19 cellular contexts compared by ENCODE assay signal in genomic region chr5:172446336-172447051, GRCh38. TPM values are rescaled to one million over a fixed set of nuclear protein-coding genes. Genes with fewer than 3 reads are reported as not detected.
DNase-seq lines count a peak whose midpoint lies in the region; ATAC-seq, FAIRE-seq and TF ChIP-seq lines count a peak whose summit lies in the region.
"Had no signal": no experiment of that assay in that cellular context is flagged by ENCODE, and none has a peak within 500 bp of the region (broad histone marks: within the 10 kb centered on the region; RNA-seq: fewer than 3 reads in every experiment).

No MANE protein-coding gene starts in this region.

- no peak for FAIRE-seq in keratinocyte (lab: Jason Lieb, UNC)
- FAIRE-seq: colon, K562 had no signal

- no peak for TF ChIP-seq POLR2A in gastrocnemius medialis (IDR thresholded peaks at IDR 0.05)

- H3K4me1 ChIP-seq in BLaER1 treated with 17β-estradiol and CSF1 and Interleukin-3, amounts not matched to agents 10 nM and 100 nM: peaks cover 36 to 97% (median 78%) of the 10 kb centered on the region in 10 experiments
- H3K4me1 ChIP-seq in keratinocyte (ENCODE audit: control insufficient read depth, extremely low read depth, insufficient read depth, low read length) (peaks cover 28% of the 10 kb centered on the region), gastrocnemius medialis (peaks cover 26 to 27% of the 10 kb centered on the region in 2 donors)

- in situ Hi-C loops in gastrocnemius medialis (cut with MboI; ENCODE audit: low sequenced_read_pairs in 4 of 4): no loop called here

- no peaks in the 10 kb centered on the region for H3K9me3 ChIP-seq in BLaER1 treated with 17β-estradiol and CSF1 and Interleukin-3, amounts not matched to agents 10 nM and 100 nM (replicated peaks in 1 of 11)
- no peaks in the 10 kb centered on the region for H3K9me3 ChIP-seq in keratinocyte (ENCODE audit: control insufficient read depth, low read depth, low read length)
- H3K9me3 ChIP-seq in gastrocnemius medialis: no peaks in the 10 kb centered on the region

- H3K79me2 ChIP-seq in keratinocyte (ENCODE audit: control insufficient read depth, insufficient read depth, low read length): peaks cover 27% of the 10 kb centered on the region

- intact Hi-C loops in gastrocnemius medialis (cut with DNase I; ENCODE audit: low total_unique reads): no loop called here

- peaks cover 0 to 33% (median 0%) of the 10 kb centered on the region in 11 experiments; a peak in 7 of 22 replicates for H3K36me3 ChIP-seq in BLaER1 treated with 17β-estradiol and CSF1 and Interleukin-3, amounts not matched to agents 10 nM and 100 nM
- H3K36me3 ChIP-seq in keratinocyte (ENCODE audit: control insufficient read depth in 2 of 2, extremely low read depth in 1 of 2, insufficient read depth in 2 of 2, low read length in 2 of 2): peaks cover 0 to 1% of the 10 kb centered on the region in 2 experiments
- no peaks in the 10 kb centered on the region for H3K36me3 ChIP-seq in gastrocnemius medialis

- DNase-seq in cerebellar cortex (ENCODE audit: low spot score) (peak; percentile 57), keratinocyte (ENCODE audit: low read depth, low spot score) (no peak), gastrocnemius medialis (no peak), DMS79 (lab: John Stamatoyannopoulos, UW) (no peak), EL (no peak), NCI-H1436 (lab: John Stamatoyannopoulos, UW) (no peak)
- DNase-seq in stimulated activated CD8-positive, alpha-beta memory T cell treated with anti-CD3 and anti-CD28 coated beads, Interleukin-4, amount 100 ng/mL, for 48 hours: no peak
- DNase-seq: ACHN; activated naive CD8-positive, alpha-beta T cell treated with anti-CD3 and anti-CD28 coated beads for 36 hours; immature natural killer cell; NCI-H1417 treated with DMSO at 0.1 percent for 48 hours; NCI-H524; OCI-M1; stimulated activated CD4-positive, alpha-beta T cell treated with anti-CD3 and anti-CD28 coated beads, Interleukin-4, amount 100 ng/mL, for 4 hours; stimulated activated naive B cell treated with anti-CD40 and anti-IgM and Interleukin-4, amounts not matched to agents 10 μg/mL and 1 μg/mL and 100 μg/mL, for 72 hours had no signal

- TF ChIP-seq CTCF in keratinocyte (optimal IDR thresholded peaks at IDR 0.05 in 1 of 3, IDR thresholded peaks at IDR 0.05 in 1 of 3, conservative IDR thresholded peaks at IDR 0.05 in 1 of 3; ENCODE audit: extremely low read depth in 1 of 3, insufficient read depth in 2 of 3, low read length in 3 of 3) (no peak), gastrocnemius medialis (IDR thresholded peaks at IDR 0.05 in 4 of 5, conservative IDR thresholded peaks at IDR 0.05 in 1 of 5) (no peak)

- dilution Hi-C loops in keratinocyte (cut with MboI; ENCODE audit: extremely low pct_ligation_motif_present, low sequenced_read_pairs): no loop called here

- H3K4me3 ChIP-seq in BLaER1 treated with 17β-estradiol and CSF1 and Interleukin-3, amounts not matched to agents 10 nM and 100 nM: peak overlapping the region in 6 of 10 experiments; percentile 2 to 40 (median 24); a peak in 6 of 20 replicates
- H3K4me3 ChIP-seq in keratinocyte (ENCODE audit: control insufficient read depth in 2 of 3, extremely low read depth in 1 of 3, insufficient read depth in 2 of 3, low read depth in 1 of 3, low read length in 3 of 3) (no peak overlapping the region), gastrocnemius medialis (peak overlapping the region in 1 of 4 donors; percentile 2)
- H3K4me3 ChIP-seq: K562 had no signal

- H3K27ac ChIP-seq in BLaER1 treated with 17β-estradiol and CSF1 and Interleukin-3, amounts not matched to agents 10 nM and 100 nM: peak overlapping the region in 4 of 11 experiments; percentile 1 to 46 (median 8); a peak in 4 of 22 replicates
- H3K27ac ChIP-seq in keratinocyte (ENCODE audit: control insufficient read depth, insufficient read depth, low read length) (no peak overlapping the region), gastrocnemius medialis (peak overlapping the region; percentile 7 to 45 (median 19))

- peaks cover 5 to 98% (median 58%) of the 10 kb centered on the region in 11 experiments; a peak in 20 of 22 replicates for H4K20me1 ChIP-seq in BLaER1 treated with 17β-estradiol and CSF1 and Interleukin-3, amounts not matched to agents 10 nM and 100 nM
- H4K20me1 ChIP-seq in keratinocyte (ENCODE audit: control insufficient read depth, extremely low read depth, insufficient read depth, low read length): peaks cover 43% of the 10 kb centered on the region

- H3K9me1 ChIP-seq in keratinocyte (ENCODE audit: control insufficient read depth, extremely low read depth, insufficient read depth, low read length): peaks cover 6% of the 10 kb centered on the region

- no peak for ATAC-seq in gastrocnemius medialis
- ATAC-seq: activated CD4-positive, CD25-positive, alpha-beta regulatory T cell treated with anti-CD3 and anti-CD28 coated beads, Interleukin-2, amount 50 U/mL, for 24 hours; K562; stimulated activated naive B cell treated with anti-CD40 and anti-IgM and Interleukin-4, amounts not matched to agents 10 μg/mL and 1 μg/mL and 100 μg/mL, for 72 hours had no signal

- H2AFZ ChIP-seq in keratinocyte (ENCODE audit: control insufficient read depth, low read length): no peak overlapping the region

- H3K9ac ChIP-seq in BLaER1 treated with 17β-estradiol and CSF1 and Interleukin-3, amounts not matched to agents 10 nM and 100 nM: peak overlapping the region in 9 of 11 experiments; percentile 12 to 50 (median 27); a peak in 12 of 22 replicates
- no peak overlapping the region for H3K9ac ChIP-seq in keratinocyte (ENCODE audit: control insufficient read depth, extremely low read depth, insufficient read depth, low read length)

- peak overlapping the region; percentile 66 to 93 (median 85) for H3K4me2 ChIP-seq in BLaER1 treated with 17β-estradiol and CSF1 and Interleukin-3, amounts not matched to agents 10 nM and 100 nM
- H3K4me2 ChIP-seq in keratinocyte (ENCODE audit: control insufficient read depth, extremely low read depth, insufficient read depth, low read depth, low read length): peak overlapping the region; percentile 52

- H3K27me3 ChIP-seq in BLaER1 treated with 17β-estradiol and CSF1 and Interleukin-3, amounts not matched to agents 10 nM and 100 nM: no peaks in the 10 kb centered on the region
- H3K27me3 ChIP-seq in keratinocyte (ENCODE audit: control insufficient read depth, extremely low read depth, insufficient read depth, low read length) (no peaks in the 10 kb centered on the region), gastrocnemius medialis (no peaks in the 10 kb centered on the region)

RNA-seq across cellular contexts. Expression of gene SH3PXD2B, which starts 7.8 kb away (rescaled TPM):
- 17.3 to 17.9 TPM (median 17.6 TPM) in 3 replicates for polyA plus RNA-seq in keratinocyte
- polyA plus RNA-seq in keratinocyte (2011; ENCODE audit: low read depth): 5.2 TPM
- polyA plus RNA-seq in keratinocyte (2011; cell fraction: cytosol; rRNA removed): 13.7 and 14.4 TPM in 2 replicates
- polyA plus RNA-seq in keratinocyte (2011; cell fraction: nucleus; rRNA removed): 32.5 and 36.6 TPM in 2 replicates
- 12.3 and 19.7 TPM in 2 replicates for polyA plus RNA-seq in keratinocyte (2012; ENCODE audit: low replicate concordance)
- 25.1 to 32.8 TPM (median 25.9 TPM) in 3 replicates for polyA minus RNA-seq in keratinocyte
- polyA minus RNA-seq in keratinocyte (2011; cell fraction: cytosol; rRNA and poly(A)+ RNA removed): 21.7 TPM
- polyA minus RNA-seq in keratinocyte (2011; cell fraction: nucleus; rRNA and poly(A)+ RNA removed): 27.1 and 42.1 TPM in 2 replicates
- 10 to 100 TPM in 1 of 4 donors, 1 to 10 TPM in 3; 2.7 to 10.2 (median 4.2) TPM for total RNA-seq in gastrocnemius medialis
- polyA plus RNA-seq: immature natural killer cell had no signal

Comparison
In these comparisons a context has a peak if more than half of its experiments do, and no peak if none do; other contexts are left out.
1. H3K4me3 ChIP-seq: peak in BLaER1 treated with 17β-estradiol and CSF1 and Interleukin-3, amounts not matched to agents 10 nM and 100 nM (6 of 10); none in keratinocyte (0 of 3).